ENCODE assay signal across 32 cellular contexts in the genomic region with DNA sequence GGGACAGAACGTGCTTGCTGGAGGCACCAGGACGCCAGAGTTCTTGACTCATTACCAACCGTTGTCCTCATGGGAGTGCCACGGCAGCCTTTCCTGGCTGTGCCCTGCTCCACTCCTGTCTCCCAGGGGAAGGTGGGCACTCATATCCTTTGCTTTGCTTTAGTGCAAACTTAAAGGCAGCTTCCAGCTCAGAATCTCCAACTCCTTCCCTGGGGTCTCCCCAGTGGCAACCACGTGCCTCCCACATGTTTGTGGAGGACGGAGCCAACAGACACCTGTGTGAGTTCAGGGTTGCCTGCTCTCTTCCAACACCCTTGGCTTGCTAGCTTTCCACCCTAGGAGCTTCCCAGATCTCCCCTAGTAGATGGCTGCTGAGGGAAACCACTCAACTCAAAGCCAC. TPM values are rescaled to one million over a fixed set of nuclear protein-coding genes. Genes with fewer than 3 reads are reported as not detected.
"Had no signal": no experiment of that assay in that cellular context is flagged by ENCODE, and none has a peak within 500 bp of the region (broad histone marks: within the 10 kb centered on the region; RNA-seq: fewer than 3 reads in every experiment).

No MANE protein-coding gene starts in this region.

- DNase-seq: stimulated activated CD4-positive, alpha-beta T cell treated with anti-CD3 and anti-CD28 coated beads, Interleukin-2, amount 100 ng/mL, for 48 hours; stimulated activated CD4-positive, alpha-beta T cell treated with anti-CD3 and anti-CD28 coated beads, Interleukin-4, amount 100 ng/mL, for 1 hour; stimulated activated CD4-positive, alpha-beta T cell treated with anti-CD3 and anti-CD28 coated beads, Interleukin-4, amount 100 ng/mL, for 24 hours; stimulated activated CD4-positive, alpha-beta T cell treated with anti-CD3 and anti-CD28 coated beads, Interleukin-4, amount 100 ng/mL, for 4 hours; stimulated activated CD8-positive, alpha-beta memory T cell treated with anti-CD3 and anti-CD28 coated beads, Interleukin-4, amount 100 ng/mL, for 48 hours; stimulated activated naive B cell treated with anti-CD40 and anti-IgM and Interleukin-4, amounts not matched to agents 10 μg/mL and 1 μg/mL and 100 μg/mL, for 72 hours; stimulated activated naive CD4-positive, alpha-beta T cell; stimulated activated naive CD4-positive, alpha-beta T cell treated with Interleukin-2 at 50 U/mL for 16 hours; stimulated activated naive CD8-positive, alpha-beta T cell treated with anti-CD3 and anti-CD28 coated beads, Interleukin-15, amount 100 ng/mL, for 72 hours; stimulated activated naive CD8-positive, alpha-beta T cell treated with anti-CD3 and anti-CD28 coated beads, Interleukin-15, Interleukin-2, amounts not matched to agents 100 U/mL and 50 U/mL, for 24 hours; stomach; substantia nigra; testis; thyroid gland; tibial artery; transverse colon; trophoblast cell; upper lobe of left lung; upper lobe of right lung; uterus had no signal

- H3K4me3 ChIP-seq: stomach, suprapubic skin, testis, thoracic aorta, thyroid gland, tibial artery, tibial nerve, transverse colon, upper lobe of left lung, upper lobe of right lung, uterus, vagina had no signal

- H3K4me1 ChIP-seq: stomach, suprapubic skin, testis, thyroid gland, tibial artery, tibial nerve, transverse colon, upper lobe of left lung, upper lobe of right lung, uterus, vagina had no signal

- H3K27ac ChIP-seq: stomach, suprapubic skin, testis, thoracic aorta, thyroid gland, tibial artery, tibial nerve, transverse colon, upper lobe of left lung, upper lobe of right lung, uterus, vagina had no signal

- FAIRE-seq: urothelium cell line had no signal

- H3K9me3 ChIP-seq: stomach, suprapubic skin, testis, thoracic aorta, thyroid gland, tibial artery, tibial nerve, transverse colon, upper lobe of left lung, upper lobe of right lung, uterus, vagina had no signal

- H3K36me3 ChIP-seq: stomach, suprapubic skin, thoracic aorta, thyroid gland, tibial artery, tibial nerve, transverse colon, upper lobe of left lung, upper lobe of right lung, uterus, vagina had no signal

- ATAC-seq: stimulated activated effector memory CD8-positive, alpha-beta T cell treated with anti-CD3 and anti-CD28 coated beads, Interleukin-12 subunit alpha, Interleukin-12 subunit beta, amount 100 ng/mL, for 72 hours; stimulated activated memory B cell treated with anti-CD40 and anti-IgM and Interleukin-4, amounts not matched to agents 10 μg/mL and 1 μg/mL and 100 μg/mL, for 72 hours; stimulated activated naive B cell treated with anti-CD40 and anti-IgM and Interleukin-4, amounts not matched to agents 10 μg/mL and 1 μg/mL and 100 μg/mL, for 72 hours; stimulated activated naive CD8-positive, alpha-beta T cell treated with anti-CD3 and anti-CD28 coated beads, Interleukin-15, amount 100 ng/mL, for 72 hours; stimulated activated naive CD8-positive, alpha-beta T cell treated with anti-CD3 and anti-CD28 coated beads, Interleukin-15, Interleukin-2, amounts not matched to agents 100 U/mL and 50 U/mL, for 24 hours; upper lobe of right lung had no signal

- H3K27me3 ChIP-seq: testis, thyroid gland, transverse colon, upper lobe of left lung, uterus, vagina had no signal

RNA-seq across cellular contexts. Expression of a gene that starts 52.0 kb away (rescaled TPM):
- total RNA-seq: subcutaneous adipose tissue, suprapubic skin, temporal lobe, thoracic aorta, thyroid gland, tibial nerve, upper lobe of left lung, upper lobe of right lung, ureter, urinary bladder, uterus, vagina had no signal
- polyA plus RNA-seq: stomach, thymus, urinary bladder had no signal
